9 cellular contexts compared by ENCODE assay signal in genomic region chr17:80789356-80789902, GRCh38.
DNase-seq lines count a peak whose midpoint lies in the region; ATAC-seq and TF ChIP-seq lines count a peak whose summit lies in the region.
"Had no signal": no experiment of that assay in that cellular context is flagged by ENCODE, and none has a peak within 500 bp of the region (broad histone marks: within the 10 kb centered on the region; RNA-seq: fewer than 3 reads in every experiment).

No MANE protein-coding gene starts in this region.

- no peaks in the 10 kb centered on the region for H3K27me3 Mint-ChIP-seq in CD8-positive, alpha-beta memory T cell
- no peaks in the 10 kb centered on the region for H3K27me3 Mint-ChIP-seq in activated naive CD8-positive, alpha-beta T cell treated with anti-CD3 and anti-CD28 coated beads, Interleukin-2, amount 10 ng/mL, durations not matched to agents 7 days and 5 days
- no peaks in the 10 kb centered on the region for H3K27me3 Mint-ChIP-seq in progenitor cell of endocrine pancreas
- H3K27me3 Mint-ChIP-seq: IgD-negative memory B cell had no signal

- H3K4me1 Mint-ChIP-seq in CD8-positive, alpha-beta memory T cell, result peaks cover 63 to 92% (median 90%) of the 10 kb centered on the region in 3 donors
- peaks cover 70% of the 10 kb centered on the region for H3K4me1 Mint-ChIP-seq in activated naive CD8-positive, alpha-beta T cell treated with anti-CD3 and anti-CD28 coated beads, Interleukin-2, amount 10 ng/mL, durations not matched to agents 7 days and 5 days
- no peaks in the 10 kb centered on the region for H3K4me1 Mint-ChIP-seq in progenitor cell of endocrine pancreas (ENCODE audit: low read depth)

- CTCF ChIA-PET in CD8-positive, alpha-beta memory T cell (lab: Charles Lee), result interaction anchor here (1.4 to 2.1 kb wide), 3 partner anchors 8 to 44 kb away, joined by 3 to 11 read pairs (median 8); no protein-coding TSS in a partner anchor

- TF ChIP-seq POLR2A in transverse colon (IDR thresholded peaks at IDR 0.05), result no peak

- H3K27me3 ChIP-seq in CD8-positive, alpha-beta memory T cell (ENCODE audit: insufficient read depth, low read length, poor library complexity, severe bottlenecking), result no peaks in the 10 kb centered on the region
- no peaks in the 10 kb centered on the region for H3K27me3 ChIP-seq in transverse colon

- H3K4me3 ChIP-seq in CD8-positive, alpha-beta memory T cell (ENCODE audit: low read length), result no peak overlapping the region
- no peak overlapping the region for H3K4me3 ChIP-seq in transverse colon

- H3K9me3 Mint-ChIP-seq in CD8-positive, alpha-beta memory T cell, result no peaks in the 10 kb centered on the region
- H3K9me3 Mint-ChIP-seq in activated naive CD8-positive, alpha-beta T cell treated with anti-CD3 and anti-CD28 coated beads, Interleukin-2, amount 10 ng/mL, durations not matched to agents 7 days and 5 days, result peaks cover 8% of the 10 kb centered on the region
- H3K9me3 Mint-ChIP-seq in progenitor cell of endocrine pancreas (ENCODE audit: low read depth), result no peaks in the 10 kb centered on the region
- H3K9me3 Mint-ChIP-seq: IgD-negative memory B cell had no signal

- H3K9me3 ChIP-seq in CD8-positive, alpha-beta memory T cell (ENCODE audit: low read length), result no peaks in the 10 kb centered on the region
- no peaks in the 10 kb centered on the region for H3K9me3 ChIP-seq in transverse colon

- no peak for TF ChIP-seq EP300 in transverse colon (IDR thresholded peaks at IDR 0.05; ENCODE audit: low read depth)

- TF ChIP-seq CTCF in transverse colon (IDR thresholded peaks at IDR 0.05), result no peak
- no peak for TF ChIP-seq CTCF in progenitor cell of endocrine pancreas (IDR thresholded peaks at IDR 0.05; ENCODE audit: unreplicated experiment)

- intact Hi-C loops in transverse colon (cut with DNase I; ENCODE audit: low total_unique reads), result no loop called here

- ATAC-seq in HG03460 (IDR thresholded peaks at IDR 0.05; ENCODE audit: unreplicated experiment) (peak; percentile 63), GM19397 (IDR thresholded peaks at IDR 0.05; ENCODE audit: unreplicated experiment) (no peak)
- ATAC-seq in activated naive CD8-positive, alpha-beta T cell treated with anti-CD3 and anti-CD28 coated beads, Interleukin-2, amount 10 ng/mL, durations not matched to agents 7 days and 5 days (ENCODE audit: low read depth), result peak; percentile 17

- peak overlapping the region; percentile 27 to 88 (median 81) for H3K4me3 Mint-ChIP-seq in CD8-positive, alpha-beta memory T cell
- peak overlapping the region; percentile 76 for H3K4me3 Mint-ChIP-seq in activated naive CD8-positive, alpha-beta T cell treated with anti-CD3 and anti-CD28 coated beads, Interleukin-2, amount 10 ng/mL, durations not matched to agents 7 days and 5 days
- no peak overlapping the region for H3K4me3 Mint-ChIP-seq in progenitor cell of endocrine pancreas (ENCODE audit: low read depth)

- 54 to 71% methylated on average over 2 to 7 of the region's 7 CpGs for WGBS in transverse colon (ENCODE audit: low coverage in 1 of 2), 2 donors

- H3K36me3 ChIP-seq in CD8-positive, alpha-beta memory T cell (ENCODE audit: insufficient read depth, low read length), result no peaks in the 10 kb centered on the region
- no peaks in the 10 kb centered on the region for H3K36me3 ChIP-seq in transverse colon

- H3K27ac Mint-ChIP-seq in CD8-positive, alpha-beta memory T cell, result peak overlapping the region; percentile 61 to 92 (median 88)
- peak overlapping the region; percentile 97 for H3K27ac Mint-ChIP-seq in activated naive CD8-positive, alpha-beta T cell treated with anti-CD3 and anti-CD28 coated beads, Interleukin-2, amount 10 ng/mL, durations not matched to agents 7 days and 5 days
- no peak overlapping the region for H3K27ac Mint-ChIP-seq in progenitor cell of endocrine pancreas

- in situ Hi-C loops in transverse colon (cut with MboI; ENCODE audit: low pct_ligation_motif_present in 1 of 4, low pct_unique_long_range_greater_than_20kb in 1 of 4, low sequenced_read_pairs in 3 of 4), result no loop called here

- peaks cover 81% of the 10 kb centered on the region for H3K4me1 ChIP-seq in CD8-positive, alpha-beta memory T cell (ENCODE audit: insufficient read depth, low read length)
- peaks cover 13 to 48% (median 18%) of the 10 kb centered on the region in 4 donors for H3K4me1 ChIP-seq in transverse colon

- DNase-seq in CD8-positive, alpha-beta memory T cell, result no peak
- DNase-seq in activated naive CD8-positive, alpha-beta T cell treated with anti-CD3 and anti-CD28 coated beads, Interleukin-2, amount 10 ng/mL, durations not matched to agents 7 days and 5 days, result no peak
- peak; percentile 45 for DNase-seq in kidney glomerular epithelial cell (lab: John Stamatoyannopoulos, UW)
- no peak for DNase-seq in transverse colon
- no peak for DNase-seq in progenitor cell of endocrine pancreas (ENCODE audit: low spot score, unreplicated experiment)
- no peak for DNase-seq in DMS153 treated with DMSO at 0.1 percent for 48 hours (lab: John Stamatoyannopoulos, UW; ENCODE audit: unreplicated experiment)

- POLR2A ChIA-PET in CD8-positive, alpha-beta memory T cell (lab: Charles Lee), result interaction anchor here (1.0 to 2.0 kb wide), 2 partner anchors 8 to 43 kb away, joined by 4 to 5 read pairs; no protein-coding TSS in a partner anchor
- POLR2A ChIA-PET in activated naive CD8-positive, alpha-beta T cell treated with anti-CD3 and anti-CD28 coated beads, Interleukin-2, amount 10 ng/mL, durations not matched to agents 7 days and 5 days (lab: Charles Lee), result interaction anchor here (0.8 to 5.3 kb wide), 14 partner anchors 9 to 140 kb away, joined by 3 to 84 read pairs (median 5); no protein-coding TSS in a partner anchor

- no peak overlapping the region for H3K27ac ChIP-seq in CD8-positive, alpha-beta memory T cell (ENCODE audit: low read depth, low read length)
- peak overlapping the region; percentile 25 to 68 (median 36) for H3K27ac ChIP-seq in transverse colon

- H3K36me3 Mint-ChIP-seq in CD8-positive, alpha-beta memory T cell, result peaks cover 7 to 19% (median 15%) of the 10 kb centered on the region in 3 donors
- peaks cover 38% of the 10 kb centered on the region for H3K36me3 Mint-ChIP-seq in activated naive CD8-positive, alpha-beta T cell treated with anti-CD3 and anti-CD28 coated beads, Interleukin-2, amount 10 ng/mL, durations not matched to agents 7 days and 5 days
- H3K36me3 Mint-ChIP-seq in progenitor cell of endocrine pancreas (ENCODE audit: insufficient read depth), result peaks cover 5% of the 10 kb centered on the region
